Comparison of ENCODE assay signal across 16 cellular contexts in the genomic region with DNA sequence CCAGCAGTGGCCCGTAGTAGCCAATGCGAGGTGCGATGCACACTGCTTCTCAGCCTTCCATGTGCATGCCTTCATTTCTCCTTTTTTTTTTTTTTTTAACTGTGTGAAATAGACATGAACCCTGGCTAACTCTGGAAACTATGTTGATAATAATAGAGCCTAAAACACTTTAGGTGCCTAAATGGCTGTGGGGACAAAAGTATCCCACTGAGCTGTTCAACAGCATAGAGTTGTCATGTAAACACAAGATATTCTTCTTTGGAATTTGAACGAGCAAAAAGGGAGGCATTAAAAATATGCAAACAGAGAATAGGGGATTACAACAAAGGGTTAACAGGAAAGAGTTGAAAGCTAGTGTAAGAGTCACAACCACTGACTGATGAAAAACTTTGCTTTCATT.
DNase-seq lines count a peak whose midpoint lies in the region; TF ChIP-seq lines count a peak whose summit lies in the region.
"Had no signal": no experiment of that assay in that cellular context is flagged by ENCODE, and none has a peak within 500 bp of the region (broad histone marks: within the 10 kb centered on the region; RNA-seq: fewer than 3 reads in every experiment).

No MANE protein-coding gene starts in this region.

- no peak overlapping the region for H4K8ac ChIP-seq in mesendoderm (ENCODE audit: low read depth, low read length)

- no peak overlapping the region for H2BK15ac ChIP-seq in mesendoderm (replicated peaks; ENCODE audit: low read depth)

- H2BK5ac ChIP-seq in mesendoderm (ENCODE audit: low read length) = no peak overlapping the region

- no peak overlapping the region for H3K4ac ChIP-seq in mesendoderm (ENCODE audit: low read depth, low read length)

- intact Hi-C loops in uterus (cut with DNase I; ENCODE audit: low total_unique reads) = no loop called here

- H3K9ac ChIP-seq in HUES48 (ENCODE audit: low read depth, low read length) (no peak overlapping the region), NT2/D1 (ENCODE audit: insufficient read length, low read depth) (no peak overlapping the region), mesendoderm (ENCODE audit: low read length) (no peak overlapping the region)
- H3K9ac ChIP-seq: BLaER1 had no signal

- no peaks in the 10 kb centered on the region for H3K79me2 ChIP-seq in mesendoderm (ENCODE audit: control insufficient read depth, insufficient read depth, low read length)

- H2BK120ac ChIP-seq in mesendoderm (ENCODE audit: low read depth, low read length) = peak overlapping the region; percentile 54

- no peak overlapping the region for H4K5ac ChIP-seq in mesendoderm (ENCODE audit: low read length)

- no peak overlapping the region for H2AK5ac ChIP-seq in mesendoderm (ENCODE audit: low read length)

- no peaks in the 10 kb centered on the region for H3K27me3 ChIP-seq in HUES48 (ENCODE audit: control insufficient read depth, insufficient read depth, low read length)
- H3K27me3 ChIP-seq in NT2/D1 (ENCODE audit: insufficient read depth, insufficient read length) = no peaks in the 10 kb centered on the region
- H3K27me3 ChIP-seq in mesendoderm (ENCODE audit: insufficient read depth, low read length, poor library complexity) = no peaks in the 10 kb centered on the region
- H3K27me3 ChIP-seq in uterus = no peaks in the 10 kb centered on the region
- H3K27me3 ChIP-seq: BLaER1 had no signal

- H3K18ac ChIP-seq in mesendoderm (ENCODE audit: low read length) = no peak overlapping the region

- H3K4me2 ChIP-seq in mesendoderm (ENCODE audit: low read length) = no peak overlapping the region
- H3K4me2 ChIP-seq: BLaER1 had no signal

- H3K27ac ChIP-seq in HUES48 (ENCODE audit: low read depth, low read length) = peak overlapping the region; percentile 48
- H3K27ac ChIP-seq in mesendoderm (ENCODE audit: low read depth, low read length) = no peak overlapping the region
- no peak overlapping the region for H3K27ac ChIP-seq in uterus
- H3K27ac ChIP-seq: 22Rv1, BLaER1 had no signal

- TF ChIP-seq CTCF in uterus (IDR thresholded peaks at IDR 0.05) = no peak

- H3K23ac ChIP-seq in mesendoderm (ENCODE audit: low read length) = no peak overlapping the region

- no peak overlapping the region for H3K56ac ChIP-seq in mesendoderm (ENCODE audit: low read length)

- no peak for TF ChIP-seq POLR2A in uterus (IDR thresholded peaks at IDR 0.05)

- H3K9me3 ChIP-seq in HUES48 (ENCODE audit: control insufficient read depth, insufficient read depth, low read length) = no peaks in the 10 kb centered on the region
- no peaks in the 10 kb centered on the region for H3K9me3 ChIP-seq in NT2/D1 (ENCODE audit: insufficient read depth, low read length)
- H3K9me3 ChIP-seq in uterus = no peaks in the 10 kb centered on the region
- H3K9me3 ChIP-seq: BLaER1 had no signal

- no peaks in the 10 kb centered on the region for H3K79me1 ChIP-seq in mesendoderm (ENCODE audit: low read length)

- H3K4me1 ChIP-seq in HUES48 (ENCODE audit: control insufficient read depth, insufficient read depth, low read length) (peaks cover 10% of the 10 kb centered on the region), NT2/D1 (ENCODE audit: insufficient read depth, insufficient read length) (no peaks in the 10 kb centered on the region), mesendoderm (ENCODE audit: control insufficient read depth, low read depth, low read length) (no peaks in the 10 kb centered on the region), uterus (no peaks in the 10 kb centered on the region)
- H3K4me1 ChIP-seq: BLaER1 had no signal

- H3K36me3 ChIP-seq in HUES48 (ENCODE audit: control insufficient read depth, insufficient read depth, low read length) = no peaks in the 10 kb centered on the region
- H3K36me3 ChIP-seq in NT2/D1 (ENCODE audit: insufficient read depth, insufficient read length, low read length) = no peaks in the 10 kb centered on the region
- no peaks in the 10 kb centered on the region for H3K36me3 ChIP-seq in mesendoderm (ENCODE audit: control insufficient read depth, insufficient read depth, low read length)
- no peaks in the 10 kb centered on the region for H3K36me3 ChIP-seq in uterus
- H3K36me3 ChIP-seq: BLaER1 had no signal

- DNase-seq in NCI-H1417 (lab: John Stamatoyannopoulos, UW) (peak in 2 of 3 experiments; percentile 22 to 76), NCI-H1417 treated with DMSO at 0.1 percent for 48 hours (lab: John Stamatoyannopoulos, UW) (no peak), NT2/D1 (ENCODE audit: low read depth, low spot score) (peak; percentile 30), mesendoderm (no peak), amniotic stem cell (lab: John Stamatoyannopoulos, UW) (no peak), uterus (no peak), OCI-M2 (lab: John Stamatoyannopoulos, UW; ENCODE audit: unreplicated experiment) (no peak)
- DNase-seq: AML-193; CD8-positive, alpha-beta memory T cell; DMS53; GF-D8; HCEC 1CT; HFFc6 had no signal

- no peak overlapping the region for H3K4me3 ChIP-seq in HUES48 (ENCODE audit: low read depth, low read length)
- H3K4me3 ChIP-seq in NT2/D1 (ENCODE audit: insufficient read length, low read depth) = no peak overlapping the region
- H3K4me3 ChIP-seq in mesendoderm (ENCODE audit: low read length) = no peak overlapping the region
- no peak overlapping the region for H3K4me3 ChIP-seq in uterus
- H3K4me3 ChIP-seq: BLaER1 had no signal

- WGBS in mesendoderm (ENCODE audit: extremely low coverage, insufficient coverage, low lambda C conversion rate) = no CpG with 5 or more reads among the region's 4 CpGs

Comparison
In these comparisons a context has a peak if more than half of its experiments do, and no peak if none do; other contexts are left out.
1. DNase-seq: peak in NCI-H1417 (2 of 3) and NT2/D1 (single experiment); none in NCI-H1417 treated with DMSO at 0.1 percent for 48 hours (single experiment), mesendoderm (single experiment), amniotic stem cell (single experiment), uterus (0 of 2) and OCI-M2 (single experiment).